ENCODE assay signal across 1 cellular context in the genomic region with DNA sequence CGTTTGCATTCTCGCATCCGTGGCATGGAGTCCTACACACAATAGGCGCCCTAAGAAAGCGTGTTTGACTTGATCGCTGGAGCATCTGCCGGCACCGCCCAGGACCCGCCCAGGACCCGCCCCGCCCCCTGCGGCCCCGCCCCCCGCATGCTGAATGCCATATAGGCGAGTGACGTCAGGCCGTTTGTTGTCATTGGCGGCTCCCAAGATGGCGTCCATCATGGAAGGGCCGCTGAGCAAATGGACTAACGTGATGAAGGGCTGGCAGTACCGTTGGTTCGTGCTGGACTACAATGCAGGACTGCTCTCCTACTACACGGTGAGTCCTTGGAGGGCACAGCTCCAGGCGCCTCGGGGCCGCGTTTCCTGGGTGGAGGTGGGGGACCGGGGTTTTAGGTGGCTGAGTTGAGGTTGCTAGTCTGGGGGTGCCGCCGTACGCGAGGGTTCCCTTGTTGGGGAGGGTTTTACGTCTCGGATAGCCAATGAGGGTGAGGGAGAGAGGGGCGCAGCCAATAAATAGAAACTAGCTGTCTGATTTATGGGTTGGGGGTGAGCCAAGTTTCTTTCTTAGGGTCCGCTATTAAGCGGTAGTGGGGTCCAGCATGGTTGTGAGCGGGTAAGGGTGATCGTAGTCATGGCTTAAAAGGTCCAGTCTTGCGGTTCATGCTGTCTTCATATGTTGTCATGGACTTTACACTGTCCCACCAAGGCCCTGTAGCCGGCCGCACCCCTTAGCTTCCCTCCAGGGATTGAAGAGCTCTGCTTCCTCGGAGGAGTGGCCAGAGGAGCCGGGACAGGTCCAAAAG.
TF ChIP-seq lines count a peak whose summit lies in the region.

A gene with protein sequence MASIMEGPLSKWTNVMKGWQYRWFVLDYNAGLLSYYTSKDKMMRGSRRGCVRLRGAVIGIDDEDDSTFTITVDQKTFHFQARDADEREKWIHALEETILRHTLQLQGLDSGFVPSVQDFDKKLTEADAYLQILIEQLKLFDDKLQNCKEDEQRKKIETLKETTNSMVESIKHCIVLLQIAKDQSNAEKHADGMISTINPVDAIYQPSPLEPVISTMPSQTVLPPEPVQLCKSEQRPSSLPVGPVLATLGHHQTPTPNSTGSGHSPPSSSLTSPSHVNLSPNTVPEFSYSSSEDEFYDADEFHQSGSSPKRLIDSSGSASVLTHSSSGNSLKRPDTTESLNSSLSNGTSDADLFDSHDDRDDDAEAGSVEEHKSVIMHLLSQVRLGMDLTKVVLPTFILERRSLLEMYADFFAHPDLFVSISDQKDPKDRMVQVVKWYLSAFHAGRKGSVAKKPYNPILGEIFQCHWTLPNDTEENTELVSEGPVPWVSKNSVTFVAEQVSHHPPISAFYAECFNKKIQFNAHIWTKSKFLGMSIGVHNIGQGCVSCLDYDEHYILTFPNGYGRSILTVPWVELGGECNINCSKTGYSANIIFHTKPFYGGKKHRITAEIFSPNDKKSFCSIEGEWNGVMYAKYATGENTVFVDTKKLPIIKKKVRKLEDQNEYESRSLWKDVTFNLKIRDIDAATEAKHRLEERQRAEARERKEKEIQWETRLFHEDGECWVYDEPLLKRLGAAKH (plus strand): TSS at position 190 of the 806 bp plus-strand sequence. CDS start 19 bp downstream, at position 209.

TF ChIP-seq in HepG2, 621 proteins besides CTCF, POLR2A, EP300 and RAD21 (continued from another document and continues in another):
- TF ChIP-seq ATF7 (IDR thresholded peaks at IDR 0.05), result peak; percentile 58
- TF ChIP-seq ATF7 (CRISPR knock-in tag; IDR thresholded peaks at IDR 0.05), result peak; percentile 66; the same call in 1 of the 2 replicates
- no peak for TF ChIP-seq GABPA (IDR thresholded peaks at IDR 0.05; ENCODE audit: low read depth, low read length)
- no peak for TF ChIP-seq GABPA (CRISPR knock-in tag; IDR thresholded peaks at IDR 0.05; ENCODE audit: low read depth)
- TF ChIP-seq ZFX (CRISPR knock-in tag; IDR thresholded peaks at IDR 0.05; ENCODE audit: low read depth), result peak; percentile 61
- TF ChIP-seq HOXA7 (CRISPR knock-in tag; IDR thresholded peaks at IDR 0.05), result 0 out of 2 replicates have a peak, but pooled peaks have one; percentile 56
- TF ChIP-seq FOXO1 (CRISPR knock-in tag; IDR thresholded peaks at IDR 0.05), result peak; percentile 21; the same call in 1 of the 2 replicates
- TF ChIP-seq SAP130 (CRISPR knock-in tag; IDR thresholded peaks at IDR 0.05; ENCODE audit: low read depth), result peak; percentile 80
- 0 out of 2 replicates have a peak, but pooled peaks have one; percentile 41 for TF ChIP-seq RBFOX2 (IDR thresholded peaks at IDR 0.05; ENCODE audit: low read depth, low read length)
- TF ChIP-seq, protein P1, sequence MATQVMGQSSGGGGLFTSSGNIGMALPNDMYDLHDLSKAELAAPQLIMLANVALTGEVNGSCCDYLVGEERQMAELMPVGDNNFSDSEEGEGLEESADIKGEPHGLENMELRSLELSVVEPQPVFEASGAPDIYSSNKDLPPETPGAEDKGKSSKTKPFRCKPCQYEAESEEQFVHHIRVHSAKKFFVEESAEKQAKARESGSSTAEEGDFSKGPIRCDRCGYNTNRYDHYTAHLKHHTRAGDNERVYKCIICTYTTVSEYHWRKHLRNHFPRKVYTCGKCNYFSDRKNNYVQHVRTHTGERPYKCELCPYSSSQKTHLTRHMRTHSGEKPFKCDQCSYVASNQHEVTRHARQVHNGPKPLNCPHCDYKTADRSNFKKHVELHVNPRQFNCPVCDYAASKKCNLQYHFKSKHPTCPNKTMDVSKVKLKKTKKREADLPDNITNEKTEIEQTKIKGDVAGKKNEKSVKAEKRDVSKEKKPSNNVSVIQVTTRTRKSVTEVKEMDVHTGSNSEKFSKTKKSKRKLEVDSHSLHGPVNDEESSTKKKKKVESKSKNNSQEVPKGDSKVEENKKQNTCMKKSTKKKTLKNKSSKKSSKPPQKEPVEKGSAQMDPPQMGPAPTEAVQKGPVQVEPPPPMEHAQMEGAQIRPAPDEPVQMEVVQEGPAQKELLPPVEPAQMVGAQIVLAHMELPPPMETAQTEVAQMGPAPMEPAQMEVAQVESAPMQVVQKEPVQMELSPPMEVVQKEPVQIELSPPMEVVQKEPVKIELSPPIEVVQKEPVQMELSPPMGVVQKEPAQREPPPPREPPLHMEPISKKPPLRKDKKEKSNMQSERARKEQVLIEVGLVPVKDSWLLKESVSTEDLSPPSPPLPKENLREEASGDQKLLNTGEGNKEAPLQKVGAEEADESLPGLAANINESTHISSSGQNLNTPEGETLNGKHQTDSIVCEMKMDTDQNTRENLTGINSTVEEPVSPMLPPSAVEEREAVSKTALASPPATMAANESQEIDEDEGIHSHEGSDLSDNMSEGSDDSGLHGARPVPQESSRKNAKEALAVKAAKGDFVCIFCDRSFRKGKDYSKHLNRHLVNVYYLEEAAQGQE (IDR thresholded peaks at IDR 0.05; ENCODE audit: borderline replicate concordance in 1 of 2, low read depth in 1 of 2, low read length in 2 of 2), result no peak
- 0 out of 2 replicates have a peak, but pooled peaks have one; percentile 26 for TF ChIP-seq UBTF (CRISPR knock-in tag; IDR thresholded peaks at IDR 0.05)
- TF ChIP-seq, protein P2, sequence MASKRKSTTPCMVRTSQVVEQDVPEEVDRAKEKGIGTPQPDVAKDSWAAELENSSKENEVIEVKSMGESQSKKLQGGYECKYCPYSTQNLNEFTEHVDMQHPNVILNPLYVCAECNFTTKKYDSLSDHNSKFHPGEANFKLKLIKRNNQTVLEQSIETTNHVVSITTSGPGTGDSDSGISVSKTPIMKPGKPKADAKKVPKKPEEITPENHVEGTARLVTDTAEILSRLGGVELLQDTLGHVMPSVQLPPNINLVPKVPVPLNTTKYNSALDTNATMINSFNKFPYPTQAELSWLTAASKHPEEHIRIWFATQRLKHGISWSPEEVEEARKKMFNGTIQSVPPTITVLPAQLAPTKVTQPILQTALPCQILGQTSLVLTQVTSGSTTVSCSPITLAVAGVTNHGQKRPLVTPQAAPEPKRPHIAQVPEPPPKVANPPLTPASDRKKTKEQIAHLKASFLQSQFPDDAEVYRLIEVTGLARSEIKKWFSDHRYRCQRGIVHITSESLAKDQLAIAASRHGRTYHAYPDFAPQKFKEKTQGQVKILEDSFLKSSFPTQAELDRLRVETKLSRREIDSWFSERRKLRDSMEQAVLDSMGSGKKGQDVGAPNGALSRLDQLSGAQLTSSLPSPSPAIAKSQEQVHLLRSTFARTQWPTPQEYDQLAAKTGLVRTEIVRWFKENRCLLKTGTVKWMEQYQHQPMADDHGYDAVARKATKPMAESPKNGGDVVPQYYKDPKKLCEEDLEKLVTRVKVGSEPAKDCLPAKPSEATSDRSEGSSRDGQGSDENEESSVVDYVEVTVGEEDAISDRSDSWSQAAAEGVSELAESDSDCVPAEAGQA (IDR thresholded peaks at IDR 0.05; ENCODE audit: low read depth), result peak; percentile 57; the same call in 1 of the 2 replicates
- TF ChIP-seq, protein P2 (CRISPR knock-in tag; IDR thresholded peaks at IDR 0.05; ENCODE audit: borderline replicate concordance), result no peak
- peak; percentile 96 for TF ChIP-seq KDM5A (IDR thresholded peaks at IDR 0.05; ENCODE audit: borderline replicate concordance, low read length)
- no peak for TF ChIP-seq HMG20A (CRISPR knock-in tag; IDR thresholded peaks at IDR 0.05; ENCODE audit: borderline replicate concordance)
- TF ChIP-seq FOSL1 (CRISPR knock-in tag; IDR thresholded peaks at IDR 0.05; ENCODE audit: borderline replicate concordance), result no peak
- peak; percentile 30; the same call in 1 of the 2 replicates for TF ChIP-seq SAFB2 (CRISPR knock-in tag; IDR thresholded peaks at IDR 0.05; ENCODE audit: borderline replicate concordance, low read depth)
- TF ChIP-seq, protein P3, sequence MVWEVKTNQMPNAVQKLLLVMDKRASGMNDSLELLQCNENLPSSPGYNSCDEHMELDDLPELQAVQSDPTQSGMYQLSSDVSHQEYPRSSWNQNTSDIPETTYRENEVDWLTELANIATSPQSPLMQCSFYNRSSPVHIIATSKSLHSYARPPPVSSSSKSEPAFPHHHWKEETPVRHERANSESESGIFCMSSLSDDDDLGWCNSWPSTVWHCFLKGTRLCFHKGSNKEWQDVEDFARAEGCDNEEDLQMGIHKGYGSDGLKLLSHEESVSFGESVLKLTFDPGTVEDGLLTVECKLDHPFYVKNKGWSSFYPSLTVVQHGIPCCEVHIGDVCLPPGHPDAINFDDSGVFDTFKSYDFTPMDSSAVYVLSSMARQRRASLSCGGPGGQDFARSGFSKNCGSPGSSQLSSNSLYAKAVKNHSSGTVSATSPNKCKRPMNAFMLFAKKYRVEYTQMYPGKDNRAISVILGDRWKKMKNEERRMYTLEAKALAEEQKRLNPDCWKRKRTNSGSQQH (CRISPR knock-in tag; IDR thresholded peaks at IDR 0.05; ENCODE audit: low read depth), result 0 out of 2 replicates have a peak, but pooled peaks have one; percentile 39
- no peak for TF ChIP-seq ZKSCAN1 (IDR thresholded peaks at IDR 0.05; ENCODE audit: low read length)
- peak; percentile 10; the same call in 1 of the 2 replicates for TF ChIP-seq IRF2 (CRISPR knock-in tag; IDR thresholded peaks at IDR 0.05)
- TF ChIP-seq, protein P4, sequence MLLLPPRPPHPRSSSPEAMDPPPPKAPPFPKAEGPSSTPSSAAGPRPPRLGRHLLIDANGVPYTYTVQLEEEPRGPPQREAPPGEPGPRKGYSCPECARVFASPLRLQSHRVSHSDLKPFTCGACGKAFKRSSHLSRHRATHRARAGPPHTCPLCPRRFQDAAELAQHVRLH (CRISPR knock-in tag; IDR thresholded peaks at IDR 0.05; ENCODE audit: borderline replicate concordance, low read depth), result peak; percentile 43; the same call in 1 of the 2 replicates
- TF ChIP-seq, protein P5, sequence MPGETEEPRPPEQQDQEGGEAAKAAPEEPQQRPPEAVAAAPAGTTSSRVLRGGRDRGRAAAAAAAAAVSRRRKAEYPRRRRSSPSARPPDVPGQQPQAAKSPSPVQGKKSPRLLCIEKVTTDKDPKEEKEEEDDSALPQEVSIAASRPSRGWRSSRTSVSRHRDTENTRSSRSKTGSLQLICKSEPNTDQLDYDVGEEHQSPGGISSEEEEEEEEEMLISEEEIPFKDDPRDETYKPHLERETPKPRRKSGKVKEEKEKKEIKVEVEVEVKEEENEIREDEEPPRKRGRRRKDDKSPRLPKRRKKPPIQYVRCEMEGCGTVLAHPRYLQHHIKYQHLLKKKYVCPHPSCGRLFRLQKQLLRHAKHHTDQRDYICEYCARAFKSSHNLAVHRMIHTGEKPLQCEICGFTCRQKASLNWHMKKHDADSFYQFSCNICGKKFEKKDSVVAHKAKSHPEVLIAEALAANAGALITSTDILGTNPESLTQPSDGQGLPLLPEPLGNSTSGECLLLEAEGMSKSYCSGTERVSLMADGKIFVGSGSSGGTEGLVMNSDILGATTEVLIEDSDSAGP (CRISPR knock-in tag; IDR thresholded peaks at IDR 0.05; ENCODE audit: borderline replicate concordance), result peak; percentile 36; the same call in 1 of the 2 replicates
- 0 out of 2 replicates have a peak, but pooled peaks have one; percentile 31 for TF ChIP-seq MAX (IDR thresholded peaks at IDR 0.05)
- TF ChIP-seq ZMYM4 (CRISPR knock-in tag; IDR thresholded peaks at IDR 0.05), result peak; percentile 81
